ENCODE assay signal across 25 cellular contexts in the genomic region with DNA sequence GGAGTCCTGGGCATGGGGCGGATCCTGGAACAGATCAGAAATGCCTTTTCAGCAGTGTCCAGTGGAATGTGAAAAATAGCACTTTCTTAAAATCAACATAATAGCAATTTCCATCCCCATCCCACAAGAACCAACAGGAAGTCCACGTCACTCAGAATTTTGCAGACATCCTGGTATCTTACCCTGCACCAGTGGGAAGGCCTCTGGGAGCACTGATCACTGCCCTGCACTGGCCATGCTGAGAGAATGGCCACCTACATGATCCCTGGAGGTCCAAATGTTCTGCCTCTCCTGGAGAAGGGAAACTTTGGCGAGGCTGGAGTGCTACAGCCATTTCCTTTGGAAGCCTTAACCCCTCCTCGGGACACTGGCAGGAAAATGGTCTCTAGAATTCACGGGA.
"Had no signal": no experiment of that assay in that cellular context is flagged by ENCODE, and none has a peak within 500 bp of the region (broad histone marks: within the 10 kb centered on the region; RNA-seq: fewer than 3 reads in every experiment).

No MANE protein-coding gene starts in this region.

- ATAC-seq: activated CD8-positive, alpha-beta T cell treated with anti-CD3 and anti-CD28 coated beads for 36 hours; activated T-cell treated with anti-CD3 and anti-CD28 coated beads, Interleukin-2, amount 50 U/mL, for 72 hours; T-helper 17 cell had no signal

- H3K27me3 ChIP-seq: adrenal gland, Peyer's patch had no signal

- DNase-seq: activated CD4-positive, alpha-beta T cell treated with anti-CD3 and anti-CD28 coated beads for 4 hours; activated CD8-positive, alpha-beta memory T cell treated with anti-CD3 and anti-CD28 coated beads, Interleukin-2, amount 50 U/mL, for 4 hours; activated CD8-positive, alpha-beta T cell treated with anti-CD3 and anti-CD28 coated beads for 36 hours; activated naive CD4-positive, alpha-beta T cell treated with anti-CD3 and anti-CD28 coated beads, Interleukin-2, amount 50 U/mL, for 16 hours; activated naive CD8-positive, alpha-beta T cell treated with anti-CD3 and anti-CD28 coated beads, Interleukin-2, amount 10 ng/mL, durations not matched to agents 7 days and 5 days; activated T-cell treated with anti-CD3 and anti-CD28 coated beads, Interleukin-2, amount 50 U/mL, for 72 hours; adrenal gland; anterior cingulate cortex; caudate nucleus; NCI-H1092; NCI-H1417 treated with DMSO at 0.1 percent for 48 hours; NCI-H1694; NCI-H2029 treated with DMSO at 0.1 percent for 48 hours; NCI-H345; NCI-H510A; NCI-H526 treated with DMSO at 0.1 percent for 48 hours; NCI-H82; Peyer's patch; SHP77 treated with DMSO at 0.1 percent for 48 hours; T-helper 17 cell; T-helper 9 cell; WERI-Rb-1 had no signal

- H3K9ac ChIP-seq: KMS-11 had no signal

- H3K4me1 ChIP-seq: adrenal gland, Peyer's patch had no signal

- H3K4me2 ChIP-seq: KMS-11 had no signal

- H3K36me3 ChIP-seq: adrenal gland, Peyer's patch, WERI-Rb-1 had no signal

- H3K9me3 ChIP-seq: adrenal gland, Peyer's patch had no signal

- H3K4me3 ChIP-seq: adrenal gland, Peyer's patch had no signal

- H3K27ac ChIP-seq: adrenal gland, KMS-11, Peyer's patch, RWPE1, WERI-Rb-1 had no signal

- FAIRE-seq: TTC549 had no signal
